20 cellular contexts compared by ENCODE assay signal in the genomic region with DNA sequence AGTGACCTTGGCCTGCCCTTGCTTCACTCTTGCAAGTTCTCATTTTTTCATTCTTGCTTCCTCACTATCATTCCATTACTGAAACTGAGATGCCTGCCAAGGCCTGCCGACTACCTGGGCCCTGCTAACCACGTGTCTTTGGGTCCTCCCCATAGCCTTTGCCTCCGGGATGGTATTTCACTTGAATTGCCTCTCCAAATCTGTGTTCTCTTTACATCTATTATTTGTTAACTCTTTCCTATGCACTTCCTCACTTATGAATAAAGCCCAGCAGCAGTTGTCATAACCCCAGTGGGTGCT.
"Had no signal": no experiment of that assay in that cellular context is flagged by ENCODE, and none has a peak within 500 bp of the region (broad histone marks: within the 10 kb centered on the region; RNA-seq: fewer than 3 reads in every experiment).

No MANE protein-coding gene starts in this region.

- H3K9me3 ChIP-seq: neutrophil, thoracic aorta, transverse colon had no signal

- H3K27ac ChIP-seq: coronary artery, foreskin keratinocyte, heart left ventricle, neutrophil, spleen, stomach, thoracic aorta, transverse colon had no signal

- ATAC-seq: foreskin keratinocyte; heart left ventricle; naive thymus-derived CD4-positive, alpha-beta T cell; sciatic nerve had no signal

- H3K4me3 ChIP-seq: coronary artery, heart left ventricle, spleen, stomach, thoracic aorta, transverse colon had no signal

- DNase-seq: effector CD4-positive, alpha-beta T cell; endodermal cell; erythroblast; foreskin keratinocyte; heart left ventricle; hippocampal formation; mesendoderm; naive thymus-derived CD4-positive, alpha-beta T cell; posterior cingulate gyrus; spleen; stimulated activated CD4-positive, alpha-beta T cell treated with anti-CD3 and anti-CD28 coated beads, Interleukin-15, amount 100 ng/mL, for 24 hours; stimulated activated CD4-positive, alpha-beta T cell treated with anti-CD3 and anti-CD28 coated beads, Interleukin-1b, Interleukin-23, amount 100 ng/mL, for 48 hours; stimulated activated CD4-positive, alpha-beta T cell treated with anti-CD3 and anti-CD28 coated beads, Interleukin-4, amount 100 ng/mL, for 24 hours; stimulated activated naive B cell treated with anti-CD40 and anti-IgM and Interleukin-4, amounts not matched to agents 10 μg/mL and 1 μg/mL and 100 μg/mL, for 72 hours; stomach had no signal

- H3K27me3 ChIP-seq: foreskin keratinocyte, stomach had no signal

- H3K4me1 ChIP-seq: foreskin keratinocyte, heart left ventricle, spleen, stomach, transverse colon had no signal

- H3K36me3 ChIP-seq: heart left ventricle, neutrophil, spleen, stomach, thoracic aorta, transverse colon had no signal
